Comparison of ENCODE assay signal across 30 cellular contexts in the genomic region with DNA sequence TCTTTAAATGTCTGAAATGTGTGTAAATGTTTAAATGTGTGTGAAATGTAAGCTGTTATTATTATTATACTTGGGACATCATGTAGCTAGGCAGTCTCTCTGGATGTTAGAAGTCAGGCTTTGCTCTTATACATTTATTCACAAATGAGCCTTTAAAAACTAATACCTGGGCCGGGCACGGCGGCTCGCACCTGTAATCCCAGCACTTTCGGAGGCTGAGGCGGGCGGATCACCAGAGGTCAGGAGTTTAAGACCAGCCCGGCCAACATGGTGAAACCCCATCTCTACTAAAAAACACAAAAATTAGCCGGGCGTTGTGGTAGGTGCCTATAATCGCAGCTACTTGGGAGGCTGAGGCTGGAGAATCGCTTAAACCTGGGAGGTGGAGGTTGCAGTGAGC. TPM values are rescaled to one million over a fixed set of nuclear protein-coding genes. Genes with fewer than 3 reads are reported as not detected.
"Had no signal": no experiment of that assay in that cellular context is flagged by ENCODE, and none has a peak within 500 bp of the region (broad histone marks: within the 10 kb centered on the region; RNA-seq: fewer than 3 reads in every experiment).

No MANE protein-coding gene starts in this region.

- H3K4me1 Mint-ChIP-seq: naive thymus-derived CD8-positive, alpha-beta T cell; nephron progenitor cell; neural progenitor cell; stimulated activated memory B cell treated with anti-CD40 and anti-IgM and Interleukin-4, amounts not matched to agents 10 μg/mL and 1 μg/mL and 100 μg/mL, for 72 hours had no signal

- H3K27me3 Mint-ChIP-seq: naive thymus-derived CD8-positive, alpha-beta T cell; natural killer cell treated with Interleukin-12 subunit alpha and Interleukin-12 subunit beta and Interleukin-15 and Interleukin-18, amount 100 ng/mL, for 72 hours; progenitor cell of endocrine pancreas; stimulated activated memory B cell treated with anti-CD40 and anti-IgM and Interleukin-4, amounts not matched to agents 10 μg/mL and 1 μg/mL and 100 μg/mL, for 72 hours; stimulated activated naive CD8-positive, alpha-beta T cell treated with anti-CD3 and anti-CD28 coated beads, Interleukin-15, amount 100 ng/mL, for 72 hours had no signal

- ATAC-seq: naive thymus-derived CD8-positive, alpha-beta T cell; natural killer cell treated with Interleukin-12 subunit alpha and Interleukin-12 subunit beta and Interleukin-15 and Interleukin-18, amount 100 ng/mL, for 72 hours; psoas muscle; right cardiac atrium; right lobe of liver; stimulated activated memory B cell treated with anti-CD40 and anti-IgM and Interleukin-4, amounts not matched to agents 10 μg/mL and 1 μg/mL and 100 μg/mL, for 72 hours; stimulated activated naive CD8-positive, alpha-beta T cell treated with anti-CD3 and anti-CD28 coated beads, Interleukin-15, amount 100 ng/mL, for 72 hours had no signal

- H3K79me2 ChIP-seq: parathyroid adenoma had no signal

- H2AFZ ChIP-seq: neural progenitor cell, parathyroid adenoma had no signal

- H3K4me3 Mint-ChIP-seq: naive thymus-derived CD8-positive, alpha-beta T cell; natural killer cell treated with Interleukin-12 subunit alpha and Interleukin-12 subunit beta and Interleukin-15 and Interleukin-18, amount 100 ng/mL, for 72 hours; nephron progenitor cell; neural progenitor cell; stimulated activated memory B cell treated with anti-CD40 and anti-IgM and Interleukin-4, amounts not matched to agents 10 μg/mL and 1 μg/mL and 100 μg/mL, for 72 hours; stimulated activated naive CD8-positive, alpha-beta T cell treated with anti-CD3 and anti-CD28 coated beads, Interleukin-15, amount 100 ng/mL, for 72 hours had no signal

- H3K27me3 ChIP-seq: neural progenitor cell, ovary, right lobe of liver, spleen, suprapubic skin, testis, tibial nerve, upper lobe of left lung, vagina had no signal

- H3K4me1 ChIP-seq: neural progenitor cell, parathyroid adenoma, psoas muscle, right lobe of liver, spleen, suprapubic skin, testis, upper lobe of left lung had no signal

- DNase-seq: naive thymus-derived CD8-positive, alpha-beta T cell; nephron progenitor cell; occipital lobe; ovary; psoas muscle; right cardiac atrium; right lobe of liver; spleen; stimulated activated CD4-positive, alpha-beta T cell treated with anti-CD3 and anti-CD28 coated beads, Interleukin-12 subunit alpha, Interleukin-12 subunit beta, amount 100 ng/mL, for 4 hours; stimulated activated CD4-positive, alpha-beta T cell treated with anti-CD3 and anti-CD28 coated beads, Interleukin-1b, Interleukin-23, amount 100 ng/mL, for 48 hours; stimulated activated CD4-positive, alpha-beta T cell treated with anti-CD3 and anti-CD28 coated beads, Interleukin-4, amount 100 ng/mL, for 1 hour; stimulated activated CD4-positive, alpha-beta T cell treated with anti-CD3 and anti-CD28 coated beads, Interleukin-4, amount 100 ng/mL, for 4 hours; stimulated activated CD8-positive, alpha-beta memory T cell treated with anti-CD3 and anti-CD28 coated beads, Interleukin-4, amount 100 ng/mL, for 48 hours; stimulated activated naive CD4-positive, alpha-beta T cell; stimulated activated naive CD8-positive, alpha-beta T cell treated with anti-CD3 and anti-CD28 coated beads, Interleukin-15, amount 100 ng/mL, for 72 hours; stimulated activated naive CD8-positive, alpha-beta T cell treated with anti-CD3 and anti-CD28 coated beads, Interleukin-15, Interleukin-2, amounts not matched to agents 100 U/mL and 50 U/mL, for 24 hours; substantia nigra; testis; trophoblast cell; upper lobe of left lung had no signal

- H3K4me3 ChIP-seq: neural progenitor cell, ovary, psoas muscle, right lobe of liver, skin epidermis, smooth muscle cell, spleen, suprapubic skin, testis, tibial nerve, upper lobe of left lung, vagina had no signal

- H3K36me3 ChIP-seq: ovary had no signal

- H3K9me3 ChIP-seq: ovary, psoas muscle, right lobe of liver, spleen, suprapubic skin, testis, tibial nerve, upper lobe of left lung, vagina had no signal

- H3K9ac ChIP-seq: neural progenitor cell, parathyroid adenoma had no signal

- H3K27ac Mint-ChIP-seq: naive thymus-derived CD8-positive, alpha-beta T cell; natural killer cell treated with Interleukin-12 subunit alpha and Interleukin-12 subunit beta and Interleukin-15 and Interleukin-18, amount 100 ng/mL, for 72 hours; neural progenitor cell; progenitor cell of endocrine pancreas; stimulated activated memory B cell treated with anti-CD40 and anti-IgM and Interleukin-4, amounts not matched to agents 10 μg/mL and 1 μg/mL and 100 μg/mL, for 72 hours had no signal

- H3K27ac ChIP-seq: neural progenitor cell, ovary, parathyroid adenoma, psoas muscle, right lobe of liver, skin epidermis, spleen, suprapubic skin, testis, tibial nerve, upper lobe of left lung, vagina had no signal

- H3K9me3 Mint-ChIP-seq: natural killer cell treated with Interleukin-12 subunit alpha and Interleukin-12 subunit beta and Interleukin-15 and Interleukin-18, amount 100 ng/mL, for 72 hours; neural progenitor cell; stimulated activated memory B cell treated with anti-CD40 and anti-IgM and Interleukin-4, amounts not matched to agents 10 μg/mL and 1 μg/mL and 100 μg/mL, for 72 hours had no signal

- H3K4me2 ChIP-seq: neural progenitor cell, smooth muscle cell had no signal

RNA-seq across cellular contexts. Expression of gene CTTN, which starts 21.7 kb away (rescaled TPM):
- polyA plus RNA-seq: naive thymus-derived CD8-positive, alpha-beta T cell had no signal
